13 cellular contexts compared by ENCODE assay signal in the genomic region with DNA sequence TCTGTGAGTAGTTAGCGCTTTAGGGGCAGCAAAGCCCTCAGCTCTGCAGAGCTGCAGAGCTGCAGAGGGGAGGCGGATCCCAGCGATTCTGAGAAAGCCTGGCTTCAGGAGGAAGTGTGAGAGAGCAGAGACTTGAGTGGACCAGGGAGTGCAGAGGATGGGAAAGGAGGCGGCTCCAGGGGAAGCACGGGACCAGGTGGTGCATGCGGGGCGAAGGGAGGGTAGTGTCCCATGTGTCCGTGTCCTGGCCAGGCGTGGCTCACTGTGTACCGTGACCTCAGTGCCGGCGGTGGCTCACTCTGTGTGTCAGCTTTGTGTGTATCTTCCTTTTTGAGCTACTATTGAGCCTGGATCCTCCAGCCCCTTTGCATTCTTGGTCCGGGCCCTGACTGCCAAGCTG.
DNase-seq lines count a peak whose midpoint lies in the region; ATAC-seq and TF ChIP-seq lines count a peak whose summit lies in the region.
"Had no signal": no experiment of that assay in that cellular context is flagged by ENCODE, and none has a peak within 500 bp of the region (broad histone marks: within the 10 kb centered on the region; RNA-seq: fewer than 3 reads in every experiment).

No MANE protein-coding gene starts in this region.

- no peak for ATAC-seq in IMR-90 (ENCODE audit: low read depth)
- no peak for ATAC-seq in central memory CD8-positive, alpha-beta T cell (replicated peaks; ENCODE audit: extremely low read depth, poor library complexity, severe bottlenecking)

- BruUV-seq in IMR-90 (replicated peaks; lab: Mats Ljungman, UMichigan): no TSS peak

- TF ChIP-seq CTCF in IMR-90 (conservative IDR thresholded peaks at IDR 0.05; ENCODE audit: low read depth, low read length) (no peak), mesothelial cell of epicardium (IDR thresholded peaks at IDR 0.05; ENCODE audit: unreplicated experiment) (no peak), thyroid gland (IDR thresholded peaks at IDR 0.05) (no peak)

- no peak overlapping the region; the same call in 2 of the 3 replicates for H2BK15ac ChIP-seq in IMR-90 (ENCODE audit: low read depth, low read length)

- peak overlapping the region; percentile 77 for H3K4ac ChIP-seq in IMR-90 (ENCODE audit: low read depth, low read length)

- H3K4me1 Mint-ChIP-seq in central memory CD8-positive, alpha-beta T cell: peaks cover 35% of the 10 kb centered on the region
- peaks cover 33% of the 10 kb centered on the region for H3K4me1 Mint-ChIP-seq in mesothelial cell of epicardium
- H3K4me1 Mint-ChIP-seq in activated naive CD4-positive, alpha-beta T cell treated with anti-CD3 and anti-CD28 coated beads, Interleukin-2, amount 10 ng/mL, durations not matched to agents 7 days and 5 days: peaks cover 63% of the 10 kb centered on the region

- H2BK5ac ChIP-seq in IMR-90 (ENCODE audit: low read depth, low read length, poor library complexity, severe bottlenecking): no peak overlapping the region

- no peak overlapping the region for H3K56ac ChIP-seq in IMR-90 (ENCODE audit: extremely low read depth, insufficient read depth, low read length)

- TF ChIP-seq RAD21 in IMR-90 (IDR thresholded peaks at IDR 0.05; ENCODE audit: low read length): no peak

- dilution Hi-C loops in IMR-90 (cut with HindIII; ENCODE audit: low sequenced_read_pairs, unreplicated experiment): no loop called here

- DNase-seq in IMR-90 (no peak), mesothelial cell of epicardium (ENCODE audit: low spot score in 2 of 2, unreplicated experiment in 2 of 2) (no peak), thyroid gland (no peak), amniotic stem cell (lab: John Stamatoyannopoulos, UW) (no peak)
- no peak for DNase-seq in central memory CD8-positive, alpha-beta T cell (ENCODE audit: low spot score in 2 of 2)
- no peak for DNase-seq in activated naive CD4-positive, alpha-beta T cell treated with anti-CD3 and anti-CD28 coated beads, Interleukin-2, amount 10 ng/mL, durations not matched to agents 7 days and 5 days
- DNase-seq: EL, HCEC 1CT, Kasumi-1, NCI-H1105 treated with DMSO at 0.1 percent for 48 hours, NCI-H187, NCI-H446 treated with DMSO at 0.1 percent for 48 hours had no signal

- H2BK20ac ChIP-seq in IMR-90 (ENCODE audit: low read depth, low read length): peak overlapping the region; percentile 71; the same call in 1 of the 2 replicates

- no peak overlapping the region for H3K4me2 ChIP-seq in IMR-90 (ENCODE audit: low read depth, low read length)

- H4K8ac ChIP-seq in IMR-90 (ENCODE audit: low read depth in 2 of 2, low read length in 2 of 2): peak overlapping the region in 1 of 2 experiments; percentile 26; a peak in 1 of 4 replicates

- 87% methylated on average over 12 of the region's 13 CpGs; no CpG with 5 or more reads in 1 of the 2 experiments for WGBS in IMR-90 (ENCODE audit: extremely low coverage in 2 of 2, insufficient read length in 1 of 2), 2 experiments
- WGBS in thyroid gland, 2 donors: 86 to 93% methylated on average over 9 to 13 of the region's 13 CpGs

- H3K27ac Mint-ChIP-seq in central memory CD8-positive, alpha-beta T cell (ENCODE audit: low read depth): peak overlapping the region; percentile 46
- H3K27ac Mint-ChIP-seq in mesothelial cell of epicardium: peak overlapping the region; percentile 58
- no peak overlapping the region for H3K27ac Mint-ChIP-seq in activated naive CD4-positive, alpha-beta T cell treated with anti-CD3 and anti-CD28 coated beads, Interleukin-2, amount 10 ng/mL, durations not matched to agents 7 days and 5 days

- H3K4me3 ChIP-seq in IMR-90 (ENCODE audit: insufficient read depth, low read depth, low read length) (no peak overlapping the region), subcutaneous abdominal adipose tissue (ENCODE audit: low read depth in 1 of 5, low read length in 5 of 5) (no peak overlapping the region), thyroid gland (replicated peaks in 1 of 3) (no peak overlapping the region)

- POLR2A ChIA-PET in IMR-90 (lab: Charles Lee; ENCODE audit: unreplicated experiment): no interaction called here

- H3K27me3 Mint-ChIP-seq in central memory CD8-positive, alpha-beta T cell: peaks cover 16% of the 10 kb centered on the region
- peaks cover 46% of the 10 kb centered on the region for H3K27me3 Mint-ChIP-seq in mesothelial cell of epicardium (ENCODE audit: low read depth)
- H3K27me3 Mint-ChIP-seq in activated naive CD4-positive, alpha-beta T cell treated with anti-CD3 and anti-CD28 coated beads, Interleukin-2, amount 10 ng/mL, durations not matched to agents 7 days and 5 days: peaks cover 37% of the 10 kb centered on the region

- H3K18ac ChIP-seq in IMR-90 (ENCODE audit: low read depth, low read length): no peak overlapping the region

- peaks cover 10% of the 10 kb centered on the region; the same call in 1 of the 2 replicates for H3K9me1 ChIP-seq in IMR-90 (ENCODE audit: insufficient read depth, low read length)

- H3K36me3 Mint-ChIP-seq in central memory CD8-positive, alpha-beta T cell (ENCODE audit: insufficient read depth): peaks cover 2% of the 10 kb centered on the region
- no peaks in the 10 kb centered on the region for H3K36me3 Mint-ChIP-seq in mesothelial cell of epicardium
- H3K36me3 Mint-ChIP-seq in activated naive CD4-positive, alpha-beta T cell treated with anti-CD3 and anti-CD28 coated beads, Interleukin-2, amount 10 ng/mL, durations not matched to agents 7 days and 5 days: no peaks in the 10 kb centered on the region

- H2AK9ac ChIP-seq in IMR-90 (replicated peaks; ENCODE audit: low read depth, low read length, poor library complexity): no peak overlapping the region

- CTCF ChIA-PET in IMR-90 (lab: Yijun Ruan, JAX): interaction anchor here (0.6 kb wide), 1 partner anchor 89 kb away, joined by 4 read pairs; no protein-coding TSS in a partner anchor
- CTCF ChIA-PET in activated naive CD4-positive, alpha-beta T cell treated with anti-CD3 and anti-CD28 coated beads, Interleukin-2, amount 10 ng/mL, durations not matched to agents 7 days and 5 days (lab: Charles Lee): interaction anchor here (0.7 kb wide), 1 partner anchor 1449 kb away, joined by 3 read pairs; no protein-coding TSS in a partner anchor

- H3K9me3 ChIP-seq in IMR-90 (ENCODE audit: control insufficient read depth, insufficient read depth, low read length) (no peaks in the 10 kb centered on the region), subcutaneous abdominal adipose tissue (ENCODE audit: control insufficient read depth in 5 of 5, low read length in 5 of 5) (no peaks in the 10 kb centered on the region), thyroid gland (no peaks in the 10 kb centered on the region)

- no peak overlapping the region; the same call in 1 of the 2 replicates for H4K5ac ChIP-seq in IMR-90 (ENCODE audit: low read depth, low read length)

- intact Hi-C loops in IMR-90 (cut with micrococcal nuclease): no loop called here
- intact Hi-C loops in thyroid gland (cut with DNase I): no loop called here

- H3K4me3 Mint-ChIP-seq in central memory CD8-positive, alpha-beta T cell: no peak overlapping the region
- H3K4me3 Mint-ChIP-seq in mesothelial cell of epicardium: no peak overlapping the region
- no peak overlapping the region for H3K4me3 Mint-ChIP-seq in activated naive CD4-positive, alpha-beta T cell treated with anti-CD3 and anti-CD28 coated beads, Interleukin-2, amount 10 ng/mL, durations not matched to agents 7 days and 5 days

- H2BK120ac ChIP-seq in IMR-90 (ENCODE audit: low read depth, low read length): peak overlapping the region; percentile 77

- H4K20me1 ChIP-seq in IMR-90 (ENCODE audit: insufficient read depth, low read length): no peaks in the 10 kb centered on the region

- in situ Hi-C loops in IMR-90 (cut with MboI; ENCODE audit: low sequenced_read_pairs): no loop called here

- H3K27me3 ChIP-seq in IMR-90 (ENCODE audit: control insufficient read depth, insufficient read depth, low read length) (no peaks in the 10 kb centered on the region), subcutaneous abdominal adipose tissue (ENCODE audit: control insufficient read depth in 5 of 5, insufficient read depth in 4 of 5, low read length in 5 of 5) (no peaks in the 10 kb centered on the region), thyroid gland (no peaks in the 10 kb centered on the region)

- H3K4me1 ChIP-seq in IMR-90 (ENCODE audit: control insufficient read depth, insufficient read depth, low read length) (peaks cover 14% of the 10 kb centered on the region), subcutaneous abdominal adipose tissue (ENCODE audit: control insufficient read depth in 5 of 5, insufficient read depth in 5 of 5, low read length in 5 of 5) (peaks cover 7 to 51% (median 39%) of the 10 kb centered on the region in 5 donors), thyroid gland (peaks cover 20 to 35% of the 10 kb centered on the region in 2 donors)

- H3K36me3 ChIP-seq in IMR-90 (ENCODE audit: control insufficient read depth, insufficient read depth, low read length) (no peaks in the 10 kb centered on the region), subcutaneous abdominal adipose tissue (ENCODE audit: control insufficient read depth in 5 of 5, insufficient read depth in 5 of 5, low read length in 5 of 5) (no peaks in the 10 kb centered on the region), thyroid gland (no peaks in the 10 kb centered on the region)

- H3K9me3 Mint-ChIP-seq in central memory CD8-positive, alpha-beta T cell: no peaks in the 10 kb centered on the region
- H3K9me3 Mint-ChIP-seq in mesothelial cell of epicardium: no peaks in the 10 kb centered on the region
- H3K9me3 Mint-ChIP-seq in activated naive CD4-positive, alpha-beta T cell treated with anti-CD3 and anti-CD28 coated beads, Interleukin-2, amount 10 ng/mL, durations not matched to agents 7 days and 5 days: no peaks in the 10 kb centered on the region

- 0 out of 2 replicates have a peak overlapping the region, but pooled peaks have one; percentile 23 for H3K14ac ChIP-seq in IMR-90 (replicated peaks; ENCODE audit: low read depth, low read length)

- H3K9ac ChIP-seq in IMR-90 (ENCODE audit: low read depth, low read length) (no peak overlapping the region), subcutaneous abdominal adipose tissue (ENCODE audit: low read length in 5 of 5) (peak overlapping the region in 1 of 5 donors; percentile 54)

- peak overlapping the region; percentile 15; the same call in 1 of the 2 replicates for H4K91ac ChIP-seq in IMR-90 (ENCODE audit: insufficient read depth, low read depth, low read length)

- H2AK5ac ChIP-seq in IMR-90 (ENCODE audit: low read depth, low read length): peak overlapping the region; percentile 80; the same call in 1 of the 2 replicates

- H2AFZ ChIP-seq in IMR-90 (replicated peaks; ENCODE audit: low read length, poor library complexity): peak overlapping the region; percentile 38

- H3K27ac ChIP-seq in IMR-90 (ENCODE audit: insufficient read depth, low read length) (no peak overlapping the region), subcutaneous abdominal adipose tissue (ENCODE audit: low read depth, low read length) (peak overlapping the region; percentile 74), thyroid gland (no peak overlapping the region)

- TF ChIP-seq POLR2A in IMR-90 (IDR thresholded peaks at IDR 0.05; ENCODE audit: low read depth, low read length) (no peak), thyroid gland (IDR thresholded peaks at IDR 0.05) (no peak)

- H3K23ac ChIP-seq in IMR-90 (ENCODE audit: low read depth, low read length): no peak overlapping the region

- no peaks in the 10 kb centered on the region for H3K79me1 ChIP-seq in IMR-90 (ENCODE audit: low read depth in 1 of 2, low read length in 2 of 2)

TF ChIP-seq in IMR-90, 13 proteins besides CTCF, POLR2A, EP300 and RAD21 (continues in another document):
- TF ChIP-seq NFE2L2 (IDR thresholded peaks at IDR 0.05; ENCODE audit: low read depth, low read length): no peak
